In genomic region chr21:14027235-14027869, GRCh38 we compare ENCODE assay signal across 8 cellular contexts.
DNase-seq lines count a peak whose midpoint lies in the region; ATAC-seq and TF ChIP-seq lines count a peak whose summit lies in the region.
"Not testable (repeated sequence)": the region's sequence is repeated elsewhere in the genome, so short reads cannot be mapped to it uniquely, and the experiment has no call there.

No MANE protein-coding gene starts in this region.

- peak; percentile 92 for DNase-seq in AG10803 (ENCODE audit: low read depth)
- peak; percentile 87 for DNase-seq in NCI-H345 treated with DMSO at 0.1 percent for 48 hours (lab: John Stamatoyannopoulos, UW; ENCODE audit: unreplicated experiment)
- DNase-seq in activated CD4-positive, CD25-positive, alpha-beta regulatory T cell treated with anti-CD3 and anti-CD28 coated beads, Interleukin-2, amount 50 U/mL, for 72 hours, result peak; percentile 84
- peak; percentile 84 to 94 for DNase-seq in cerebellar nuclear complex (lab: John Stamatoyannopoulos, UW)
- DNase-seq in islet precursor cell, result peak; percentile 97
- DNase-seq in stimulated activated CD4-positive, alpha-beta T cell treated with anti-CD3 and anti-CD28 coated beads, Interleukin-12 subunit alpha, Interleukin-12 subunit beta, amount 100 ng/mL, for 48 hours (ENCODE audit: low read depth in 2 of 3, low spot score in 1 of 3), result peak; percentile 80 to 84 (median 81)

- not testable (repeated sequence) for TF ChIP-seq CTCF in AG10803 (conservative IDR thresholded peaks at IDR 0.05; ENCODE audit: low read length)

- H3K4me3 ChIP-seq in AG10803 (ENCODE audit: low read length), result peak overlapping the region; percentile 72

- ATAC-seq in GM19035 (IDR thresholded peaks at IDR 0.05; ENCODE audit: unreplicated experiment) (peak; percentile 100), HG03196 (IDR thresholded peaks at IDR 0.05; ENCODE audit: unreplicated experiment) (peak; percentile 100)

Comparison
In these comparisons a context has a peak if more than half of its experiments do, and no peak if none do; other contexts are left out.
1. Peak in every context shown above with its lines: DNase-seq, ATAC-seq and H3K4me3 ChIP-seq.